In the genomic region with DNA sequence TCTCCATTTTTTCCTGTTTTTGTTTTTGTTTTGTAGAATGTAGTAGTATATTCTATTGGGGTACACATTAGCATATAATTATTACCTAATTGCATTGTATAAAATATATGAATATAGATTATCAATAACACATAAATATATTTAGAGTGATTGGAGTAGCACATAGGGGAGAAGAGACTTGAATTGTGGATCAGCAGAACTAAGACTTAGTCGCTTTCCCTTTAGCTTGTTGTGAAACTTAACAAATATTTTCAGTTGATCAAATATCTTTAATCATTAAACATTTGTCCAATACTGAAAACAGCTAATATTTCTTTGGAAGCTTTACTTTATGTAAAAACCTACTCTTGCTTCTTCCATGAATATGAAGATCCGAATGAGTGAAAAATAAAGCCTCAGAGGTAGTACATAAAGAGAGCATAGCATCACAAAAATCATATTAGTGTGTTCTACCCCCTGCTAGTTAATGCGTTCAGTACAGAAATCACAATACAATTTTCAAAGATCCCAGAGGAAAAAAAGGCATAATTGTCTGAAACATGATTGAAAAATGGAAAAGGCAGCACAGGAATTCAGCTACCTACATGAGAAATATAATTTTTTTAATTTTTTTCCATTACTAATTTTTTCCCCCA, we compare ENCODE assay signal across 29 cellular contexts.
"Had no signal": no experiment of that assay in that cellular context is flagged by ENCODE, and none has a peak within 500 bp of the region (broad histone marks: within the 10 kb centered on the region; RNA-seq: fewer than 3 reads in every experiment).

No MANE protein-coding gene starts in this region.

- H3K27me3 ChIP-seq: stomach, suprapubic skin, testis, thyroid gland, tibial artery, tibial nerve, transverse colon, upper lobe of left lung, upper lobe of right lung, uterus, vagina had no signal

- FAIRE-seq: urothelium cell line had no signal

- H3K4me3 ChIP-seq: stomach, suprapubic skin, testis, thoracic aorta, thyroid gland, tibial artery, tibial nerve, transverse colon, upper lobe of left lung, upper lobe of right lung, uterus, vagina had no signal

- H3K4me3 Mint-ChIP-seq: stimulated activated effector memory CD8-positive, alpha-beta T cell treated with anti-CD3 and anti-CD28 coated beads, Interleukin-12 subunit alpha, Interleukin-12 subunit beta, amount 100 ng/mL, for 72 hours; stimulated activated memory B cell treated with anti-CD40 and anti-IgM and Interleukin-4, amounts not matched to agents 10 μg/mL and 1 μg/mL and 100 μg/mL, for 72 hours; stimulated activated naive B cell treated with anti-CD40 and anti-IgM and Interleukin-4, amounts not matched to agents 10 μg/mL and 1 μg/mL and 100 μg/mL, for 72 hours; stimulated activated naive CD8-positive, alpha-beta T cell treated with anti-CD3 and anti-CD28 coated beads, Interleukin-15, amount 100 ng/mL, for 72 hours; stimulated activated naive CD8-positive, alpha-beta T cell treated with anti-CD3 and anti-CD28 coated beads, Interleukin-15, Interleukin-2, amounts not matched to agents 100 ng/mL and 50 ng/mL, for 24 hours; type B pancreatic cell had no signal

- H3K4me1 ChIP-seq: stomach, suprapubic skin, testis, thyroid gland, tibial artery, tibial nerve, transverse colon, upper lobe of left lung, upper lobe of right lung, uterus, vagina had no signal

- H3K36me3 Mint-ChIP-seq: stimulated activated effector memory CD8-positive, alpha-beta T cell treated with anti-CD3 and anti-CD28 coated beads, Interleukin-12 subunit alpha, Interleukin-12 subunit beta, amount 100 ng/mL, for 72 hours; stimulated activated memory B cell treated with anti-CD40 and anti-IgM and Interleukin-4, amounts not matched to agents 10 μg/mL and 1 μg/mL and 100 μg/mL, for 72 hours; stimulated activated naive B cell treated with anti-CD40 and anti-IgM and Interleukin-4, amounts not matched to agents 10 μg/mL and 1 μg/mL and 100 μg/mL, for 72 hours; type B pancreatic cell had no signal

- ATAC-seq: stimulated activated effector memory CD8-positive, alpha-beta T cell treated with anti-CD3 and anti-CD28 coated beads, Interleukin-12 subunit alpha, Interleukin-12 subunit beta, amount 100 ng/mL, for 72 hours; stimulated activated memory B cell treated with anti-CD40 and anti-IgM and Interleukin-4, amounts not matched to agents 10 μg/mL and 1 μg/mL and 100 μg/mL, for 72 hours; stimulated activated naive B cell treated with anti-CD40 and anti-IgM and Interleukin-4, amounts not matched to agents 10 μg/mL and 1 μg/mL and 100 μg/mL, for 72 hours; stimulated activated naive CD8-positive, alpha-beta T cell treated with anti-CD3 and anti-CD28 coated beads, Interleukin-15, amount 100 ng/mL, for 72 hours; stimulated activated naive CD8-positive, alpha-beta T cell treated with anti-CD3 and anti-CD28 coated beads, Interleukin-15, Interleukin-2, amounts not matched to agents 100 U/mL and 50 U/mL, for 24 hours; upper lobe of right lung had no signal

- H3K27ac ChIP-seq: stomach, suprapubic skin, testis, thoracic aorta, thyroid gland, tibial artery, tibial nerve, transverse colon, upper lobe of left lung, upper lobe of right lung, uterus, vagina had no signal

- H3K9me3 ChIP-seq: testis, thoracic aorta, thyroid gland, tibial artery, tibial nerve, upper lobe of left lung, upper lobe of right lung, uterus, vagina had no signal

- H3K27me3 Mint-ChIP-seq: stimulated activated memory B cell treated with anti-CD40 and anti-IgM and Interleukin-4, amounts not matched to agents 10 μg/mL and 1 μg/mL and 100 μg/mL, for 72 hours; stimulated activated naive B cell treated with anti-CD40 and anti-IgM and Interleukin-4, amounts not matched to agents 10 μg/mL and 1 μg/mL and 100 μg/mL, for 72 hours; stimulated activated naive CD8-positive, alpha-beta T cell treated with anti-CD3 and anti-CD28 coated beads, Interleukin-15, amount 100 ng/mL, for 72 hours; stimulated activated naive CD8-positive, alpha-beta T cell treated with anti-CD3 and anti-CD28 coated beads, Interleukin-15, Interleukin-2, amounts not matched to agents 100 ng/mL and 50 ng/mL, for 24 hours; type B pancreatic cell had no signal

- DNase-seq: stimulated activated CD4-positive, alpha-beta T cell treated with anti-CD3 and anti-CD28 coated beads, Interleukin-2, amount 100 ng/mL, for 48 hours; stimulated activated CD4-positive, alpha-beta T cell treated with anti-CD3 and anti-CD28 coated beads, Interleukin-4, amount 100 ng/mL, for 1 hour; stimulated activated CD4-positive, alpha-beta T cell treated with anti-CD3 and anti-CD28 coated beads, Interleukin-4, amount 100 ng/mL, for 24 hours; stimulated activated CD4-positive, alpha-beta T cell treated with anti-CD3 and anti-CD28 coated beads, Interleukin-4, amount 100 ng/mL, for 4 hours; stimulated activated CD8-positive, alpha-beta memory T cell treated with anti-CD3 and anti-CD28 coated beads, Interleukin-4, amount 100 ng/mL, for 48 hours; stimulated activated naive B cell treated with anti-CD40 and anti-IgM and Interleukin-4, amounts not matched to agents 10 μg/mL and 1 μg/mL and 100 μg/mL, for 72 hours; stimulated activated naive CD4-positive, alpha-beta T cell; stimulated activated naive CD4-positive, alpha-beta T cell treated with Interleukin-2 at 50 U/mL for 16 hours; stimulated activated naive CD8-positive, alpha-beta T cell treated with anti-CD3 and anti-CD28 coated beads, Interleukin-15, amount 100 ng/mL, for 72 hours; stimulated activated naive CD8-positive, alpha-beta T cell treated with anti-CD3 and anti-CD28 coated beads, Interleukin-15, Interleukin-2, amounts not matched to agents 100 U/mL and 50 U/mL, for 24 hours; stomach; substantia nigra; testis; thyroid gland; tibial artery; transverse colon; trophoblast cell; upper lobe of left lung; upper lobe of right lung; uterus had no signal

- H3K4me1 Mint-ChIP-seq: stimulated activated effector memory CD8-positive, alpha-beta T cell treated with anti-CD3 and anti-CD28 coated beads, Interleukin-12 subunit alpha, Interleukin-12 subunit beta, amount 100 ng/mL, for 72 hours; stimulated activated memory B cell treated with anti-CD40 and anti-IgM and Interleukin-4, amounts not matched to agents 10 μg/mL and 1 μg/mL and 100 μg/mL, for 72 hours; stimulated activated naive B cell treated with anti-CD40 and anti-IgM and Interleukin-4, amounts not matched to agents 10 μg/mL and 1 μg/mL and 100 μg/mL, for 72 hours; stimulated activated naive CD8-positive, alpha-beta T cell treated with anti-CD3 and anti-CD28 coated beads, Interleukin-15, amount 100 ng/mL, for 72 hours had no signal

- H3K27ac Mint-ChIP-seq: stimulated activated effector memory CD8-positive, alpha-beta T cell treated with anti-CD3 and anti-CD28 coated beads, Interleukin-12 subunit alpha, Interleukin-12 subunit beta, amount 100 ng/mL, for 72 hours; stimulated activated memory B cell treated with anti-CD40 and anti-IgM and Interleukin-4, amounts not matched to agents 10 μg/mL and 1 μg/mL and 100 μg/mL, for 72 hours; stimulated activated naive B cell treated with anti-CD40 and anti-IgM and Interleukin-4, amounts not matched to agents 10 μg/mL and 1 μg/mL and 100 μg/mL, for 72 hours; stimulated activated naive CD8-positive, alpha-beta T cell treated with anti-CD3 and anti-CD28 coated beads, Interleukin-15, amount 100 ng/mL, for 72 hours; stimulated activated naive CD8-positive, alpha-beta T cell treated with anti-CD3 and anti-CD28 coated beads, Interleukin-15, Interleukin-2, amounts not matched to agents 100 ng/mL and 50 ng/mL, for 24 hours; type B pancreatic cell had no signal

- H3K36me3 ChIP-seq: stomach, suprapubic skin, thoracic aorta, thyroid gland, tibial artery, tibial nerve, transverse colon, upper lobe of left lung, upper lobe of right lung, uterus, vagina had no signal
